Comparison of ENCODE assay signal across 8 cellular contexts in genomic region chr19:290539-291521, GRCh38. TPM values are rescaled to one million over a fixed set of nuclear protein-coding genes. Genes with fewer than 3 reads are reported as not detected.
A peak's percentile ranks its signal among the peaks of the same experiment; 100 is the strongest.
DNase-seq lines count a peak whose midpoint lies in the region; ATAC-seq, FAIRE-seq and TF ChIP-seq lines count a peak whose summit lies in the region.

Gene PLPP2 (minus strand): TSS chr19:291403. CDS start chr19:291336, 67 bp downstream.

- no peak for TF ChIP-seq CTCF in MCF 10A (IDR thresholded peaks at IDR 0.05; ENCODE audit: unreplicated experiment)
- no peak for TF ChIP-seq CTCF in kidney (IDR thresholded peaks at IDR 0.05; ENCODE audit: borderline replicate concordance, extremely low read depth, insufficient read depth)

- peaks cover 6% of the 10 kb centered on the region for H3K36me3 Mint-ChIP-seq in MCF 10A (ENCODE audit: insufficient read depth, unreplicated experiment)

- H3K36me3 ChIP-seq in kidney (ENCODE audit: control insufficient read depth in 1 of 2, insufficient read depth in 2 of 2, low read length in 2 of 2): no peaks in the 10 kb centered on the region

- FAIRE-seq in kidney (lab: Jason Lieb, UNC): no peak

- no TSS peak for BruUV-seq in MCF 10A (replicated peaks; lab: Mats Ljungman, UMichigan)

- peaks cover 29% of the 10 kb centered on the region for H3K27me3 Mint-ChIP-seq in MCF 10A (ENCODE audit: insufficient read depth, unreplicated experiment)

- no peak within 1 kb of the TSS for H3K4me3 ChIP-seq in kidney (ENCODE audit: low read length in 2 of 2)

- H3K27ac ChIP-seq in kidney (ENCODE audit: low read depth in 2 of 2, low read length in 2 of 2): peak within 1 kb of the TSS; percentile 34 to 47

- no peaks in the 10 kb centered on the region for H3K9me3 Mint-ChIP-seq in MCF 10A (ENCODE audit: unreplicated experiment)

- peaks cover 17% of the 10 kb centered on the region for H3K4me1 Mint-ChIP-seq in MCF 10A (ENCODE audit: insufficient read depth, unreplicated experiment)

- peak within 1 kb of the TSS; percentile 77 for H3K27ac Mint-ChIP-seq in MCF 10A (ENCODE audit: low read depth, unreplicated experiment)

- intact Hi-C loops in MCF 10A (cut with micrococcal nuclease): no loop called here
- intact Hi-C loops in kidney (cut with DNase I): no loop called here

- peak; percentile 96 for DNase-seq in COLO668 (lab: John Stamatoyannopoulos, UW; ENCODE audit: unreplicated experiment)
- peak; percentile 80 for DNase-seq in NCI-H146 (lab: John Stamatoyannopoulos, UW)
- DNase-seq in MCF 10A (ENCODE audit: unreplicated experiment): peak; percentile 23
- DNase-seq in kidney: no peak
- DNase-seq in stimulated activated CD4-positive, alpha-beta T cell treated with anti-CD3 and anti-CD28 coated beads, Interleukin-4, amount 100 ng/mL, for 1 hour: peak; percentile 42
- DNase-seq in NCI-H82 (lab: John Stamatoyannopoulos, UW): no peak

- no peak within 1 kb of the TSS for H3K9ac ChIP-seq in kidney (ENCODE audit: low read length in 2 of 2)

- H3K9me3 ChIP-seq in kidney (ENCODE audit: control insufficient read depth in 1 of 2, low read length in 2 of 2): no peaks in the 10 kb centered on the region

- CTCF ChIA-PET in MCF 10A (lab: Yijun Ruan, JAX): no interaction called here

- peak within 1 kb of the TSS; percentile 60 for H3K4me3 Mint-ChIP-seq in MCF 10A (ENCODE audit: unreplicated experiment)

- peaks cover 0 to 6% of the 10 kb centered on the region in 2 donors for H3K4me1 ChIP-seq in kidney (ENCODE audit: control insufficient read depth in 1 of 2, insufficient read depth in 1 of 2, low read depth in 1 of 2, low read length in 2 of 2)

- ATAC-seq in HG03097 (IDR thresholded peaks at IDR 0.05; ENCODE audit: low FRiP score, unreplicated experiment): no peak
- no peak for ATAC-seq in HG03460 (IDR thresholded peaks at IDR 0.05; ENCODE audit: unreplicated experiment)

- POLR2A ChIA-PET in MCF 10A (lab: Yijun Ruan, JAX): no interaction called here

RNA-seq across cellular contexts. Expression of gene PLPP2, which starts in this region (rescaled TPM):
- 5.4 and 9.4 TPM in 2 replicates for total RNA-seq in MCF 10A (2022)
- total RNA-seq in kidney: 28.7 TPM
- 5.8 TPM for polyA plus RNA-seq in kidney (ENCODE audit: insufficient read depth, low read depth, low replicate concordance)

Comparison
In these comparisons a context has a peak if more than half of its experiments do, and no peak if none do; other contexts are left out.
1. DNase-seq: peak in COLO668 (single experiment), NCI-H146 (single experiment), MCF 10A (single experiment) and stimulated activated CD4-positive, alpha-beta T cell treated with anti-CD3 and anti-CD28 coated beads, Interleukin-4, amount 100 ng/mL, for 1 hour (single experiment); none in kidney (single experiment) and NCI-H82 (single experiment).